In genomic region chr1:229109320-229109761, GRCh38 we compare ENCODE assay signal across 13 cellular contexts.
A peak's percentile ranks its signal among the peaks of the same experiment; 100 is the strongest.
DNase-seq lines count a peak whose midpoint lies in the region; ATAC-seq, FAIRE-seq and TF ChIP-seq lines count a peak whose summit lies in the region.
"Had no signal": no experiment of that assay in that cellular context is flagged by ENCODE, and none has a peak within 500 bp of the region (broad histone marks: within the 10 kb centered on the region; RNA-seq: fewer than 3 reads in every experiment).

No MANE protein-coding gene starts in this region.

- no peak overlapping the region for H3K4me3 Mint-ChIP-seq in endodermal cell
- no peak overlapping the region for H3K4me3 Mint-ChIP-seq in CD8-positive, alpha-beta T cell
- H3K4me3 Mint-ChIP-seq: immature natural killer cell had no signal

- TF ChIP-seq POLR2A in NB4 (IDR thresholded peaks at IDR 0.05; ENCODE audit: extremely low read depth, insufficient read length) (no peak), testis (IDR thresholded peaks at IDR 0.05) (no peak)

- no peaks in the 10 kb centered on the region for H3K36me3 Mint-ChIP-seq in endodermal cell (ENCODE audit: low read depth)
- no peaks in the 10 kb centered on the region for H3K36me3 Mint-ChIP-seq in CD8-positive, alpha-beta T cell

- H3K27ac ChIP-seq in endodermal cell (ENCODE audit: low read depth, low read length) (peak overlapping the region; percentile 69), mucosa of rectum (ENCODE audit: low read depth in 2 of 2, low read length in 2 of 2) (peak overlapping the region; percentile 20 to 25), testis (no peak overlapping the region)
- no peak overlapping the region for H3K27ac ChIP-seq in CD8-positive, alpha-beta T cell (ENCODE audit: low read depth, low read length)

- intact Hi-C loops in testis (cut with DNase I; ENCODE audit: low total_unique reads), result no loop called here
- intact Hi-C loops in CD8-positive, alpha-beta T cell (cut with DNase I, micrococcal nuclease), result no loop called here

- CTCF ChIA-PET in CD8-positive, alpha-beta T cell (lab: Charles Lee), result no interaction called here

- TF ChIP-seq CTCF in NB4 (IDR thresholded peaks at IDR 0.05; ENCODE audit: low read depth, low read length) (no peak), endodermal cell (conservative IDR thresholded peaks at IDR 0.05) (no peak), testis (IDR thresholded peaks at IDR 0.05) (no peak)
- no peak for TF ChIP-seq CTCF in CD8-positive, alpha-beta T cell (IDR thresholded peaks at IDR 0.05)

- FAIRE-seq in HTR-8/SVneo (lab: Jason Lieb, UNC), result no peak
- FAIRE-seq: K562 had no signal

- H3K27me3 ChIP-seq in endodermal cell (ENCODE audit: control insufficient read depth, insufficient read depth, low read length, poor library complexity, severe bottlenecking), result no peaks in the 10 kb centered on the region
- no peaks in the 10 kb centered on the region for H3K27me3 ChIP-seq in mucosa of rectum (ENCODE audit: control insufficient read depth in 2 of 2, insufficient read depth in 2 of 2, low read length in 2 of 2)
- H3K27me3 ChIP-seq in testis, result no peaks in the 10 kb centered on the region
- H3K27me3 ChIP-seq in CD8-positive, alpha-beta T cell (ENCODE audit: insufficient read depth, low read length), result no peaks in the 10 kb centered on the region

- peak; percentile 57 for DNase-seq in NB4 (ENCODE audit: low read depth)
- no peak for DNase-seq in endodermal cell
- DNase-seq in testis, result peak; percentile 68
- no peak for DNase-seq in stimulated activated naive CD4-positive, alpha-beta T cell treated with Interleukin-2 at 50 U/mL for 16 hours (lab: John Stamatoyannopoulos, UW)
- no peak for DNase-seq in putamen (ENCODE audit: low spot score)
- DNase-seq in HTR-8/SVneo (ENCODE audit: insufficient read length, low spot score), result no peak
- DNase-seq in CD8-positive, alpha-beta T cell, result no peak
- DNase-seq: activated CD8-positive, alpha-beta memory T cell treated with anti-CD3 and anti-CD28 coated beads, Interleukin-2, amount 50 U/mL, for 4 hours; cortex of kidney; immature natural killer cell; stimulated activated naive CD4-positive, alpha-beta T cell had no signal

- H3K9me3 Mint-ChIP-seq in endodermal cell, result no peaks in the 10 kb centered on the region
- H3K9me3 Mint-ChIP-seq in CD8-positive, alpha-beta T cell, result no peaks in the 10 kb centered on the region
- H3K9me3 Mint-ChIP-seq: immature natural killer cell had no signal

- H3K4me3 ChIP-seq in NB4 (ENCODE audit: low read depth, low read length) (no peak overlapping the region), endodermal cell (ENCODE audit: low read length) (no peak overlapping the region), mucosa of rectum (ENCODE audit: low read length in 2 of 2) (no peak overlapping the region), testis (no peak overlapping the region)
- H3K4me3 ChIP-seq in CD8-positive, alpha-beta T cell (ENCODE audit: low read depth, low read length), result no peak overlapping the region
- H3K4me3 ChIP-seq: K562 had no signal

- ATAC-seq in CD8-positive, alpha-beta T cell, result no peak
- ATAC-seq: K562 had no signal

- peaks cover 3% of the 10 kb centered on the region for H3K9me3 ChIP-seq in endodermal cell (ENCODE audit: control insufficient read depth, low read length)
- H3K9me3 ChIP-seq in mucosa of rectum (ENCODE audit: control insufficient read depth in 2 of 2, low read length in 2 of 2), result no peaks in the 10 kb centered on the region
- no peaks in the 10 kb centered on the region for H3K9me3 ChIP-seq in testis
- H3K9me3 ChIP-seq in CD8-positive, alpha-beta T cell (ENCODE audit: low read length), result no peaks in the 10 kb centered on the region

- POLR2A ChIA-PET in CD8-positive, alpha-beta T cell (lab: Charles Lee), result no interaction called here

- H3K36me3 ChIP-seq in endodermal cell (ENCODE audit: control insufficient read depth, insufficient read depth, low read length) (no peaks in the 10 kb centered on the region), mucosa of rectum (ENCODE audit: control insufficient read depth in 2 of 2, insufficient read depth in 2 of 2, low read length in 2 of 2) (no peaks in the 10 kb centered on the region), testis (ENCODE audit: low read depth, missing control alignments) (no peaks in the 10 kb centered on the region)
- no peaks in the 10 kb centered on the region for H3K36me3 ChIP-seq in CD8-positive, alpha-beta T cell (ENCODE audit: insufficient read depth, low read length)

- no peaks in the 10 kb centered on the region for H3K27me3 Mint-ChIP-seq in endodermal cell (ENCODE audit: insufficient read depth)
- peaks cover 2% of the 10 kb centered on the region for H3K27me3 Mint-ChIP-seq in CD8-positive, alpha-beta T cell (ENCODE audit: low read depth)

- 93 to 95% methylated on average over 5 of the region's 5 CpGs for WGBS in endodermal cell (ENCODE audit: insufficient coverage in 1 of 2, insufficient read length in 1 of 2), 2 experiments
- 56 to 57% methylated on average over 3 to 5 of the region's 5 CpGs for WGBS in testis, 2 donors

- no peak overlapping the region for H3K27ac Mint-ChIP-seq in endodermal cell
- H3K27ac Mint-ChIP-seq in CD8-positive, alpha-beta T cell, result no peak overlapping the region
- H3K27ac Mint-ChIP-seq: immature natural killer cell had no signal

- H3K4me1 ChIP-seq in endodermal cell (ENCODE audit: control insufficient read depth, insufficient read depth, low read length) (peaks cover 5% of the 10 kb centered on the region), mucosa of rectum (ENCODE audit: control insufficient read depth in 2 of 2, insufficient read depth in 2 of 2, low read length in 2 of 2) (peaks cover 12 to 13% of the 10 kb centered on the region in 2 donors), testis (peaks cover 26% of the 10 kb centered on the region)
- no peaks in the 10 kb centered on the region for H3K4me1 ChIP-seq in CD8-positive, alpha-beta T cell (ENCODE audit: insufficient read depth, low read length)

- H3K9ac ChIP-seq in endodermal cell (ENCODE audit: extremely low read depth, low read length, poor library complexity, severe bottlenecking) (no peak overlapping the region), mucosa of rectum (ENCODE audit: low read depth in 1 of 2, low read length in 2 of 2) (peak overlapping the region in 1 of 2 donors; percentile 44)

- peaks cover 18% of the 10 kb centered on the region for H3K4me1 Mint-ChIP-seq in endodermal cell
- H3K4me1 Mint-ChIP-seq in CD8-positive, alpha-beta T cell (ENCODE audit: low read depth), result peaks cover 2% of the 10 kb centered on the region
- H3K4me1 Mint-ChIP-seq: immature natural killer cell had no signal

Comparison
In these comparisons a context has a peak if more than half of its experiments do, and no peak if none do; other contexts are left out.
1. DNase-seq: peak in NB4 (single experiment) and testis (single experiment); none in endodermal cell (single experiment), stimulated activated naive CD4-positive, alpha-beta T cell treated with Interleukin-2 at 50 U/mL for 16 hours (single experiment), putamen (single experiment), HTR-8/SVneo (single experiment) and CD8-positive, alpha-beta T cell (0 of 7).
2. H3K27ac ChIP-seq: peak in endodermal cell (single experiment) and mucosa of rectum (2 of 2); none in testis (0 of 2) and CD8-positive, alpha-beta T cell (single experiment).